In the genomic region with DNA sequence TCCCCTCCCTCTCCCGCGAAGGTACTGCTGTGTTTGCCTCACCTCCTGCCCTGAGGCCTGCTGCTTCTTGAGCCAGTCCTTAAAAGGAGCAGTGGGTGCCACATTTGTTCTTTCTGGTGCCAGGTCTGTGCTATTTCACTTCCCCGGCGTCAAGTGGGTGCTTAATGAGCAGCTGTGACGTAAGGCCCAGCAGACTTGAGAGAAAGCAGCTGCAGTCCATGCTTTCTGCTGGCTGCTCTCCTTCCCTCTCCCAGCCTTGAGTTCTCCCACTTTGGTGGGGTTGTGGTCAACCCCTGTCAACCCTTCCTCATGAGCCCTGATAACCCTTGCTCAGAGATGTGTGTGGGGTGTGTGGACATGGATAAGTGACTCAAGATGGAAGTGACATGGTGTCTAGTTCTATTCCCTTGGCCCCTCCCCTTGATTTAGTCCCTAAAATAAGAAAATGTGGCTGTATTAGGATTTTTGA, we compare ENCODE assay signal across 9 cellular contexts. TPM values are rescaled to one million over a fixed set of nuclear protein-coding genes. Genes with fewer than 3 reads are reported as not detected.
DNase-seq lines count a peak whose midpoint lies in the region; ATAC-seq and TF ChIP-seq lines count a peak whose summit lies in the region.
"Had no signal": no experiment of that assay in that cellular context is flagged by ENCODE, and none has a peak within 500 bp of the region (broad histone marks: within the 10 kb centered on the region; RNA-seq: fewer than 3 reads in every experiment).

No MANE protein-coding gene starts in this region.

- peaks cover 67% of the 10 kb centered on the region for H3K4me1 ChIP-seq in rectal smooth muscle tissue (ENCODE audit: control insufficient read depth, insufficient read depth, low read length)

- no peak overlapping the region for H3K27ac Mint-ChIP-seq in activated naive CD4-positive, alpha-beta T cell treated with anti-CD3 and anti-CD28 coated beads for 36 hours

- peak overlapping the region; percentile 98 for H3K27ac ChIP-seq in rectal smooth muscle tissue (ENCODE audit: low read depth, low read length)

- H3K36me3 ChIP-seq in rectal smooth muscle tissue (ENCODE audit: control insufficient read depth, insufficient read depth, low read length): no peaks in the 10 kb centered on the region

- H3K4me3 ChIP-seq in fibroblast of pulmonary artery (replicated peaks; ENCODE audit: low read depth, low read length) (no peak overlapping the region), rectal smooth muscle tissue (ENCODE audit: low read length) (no peak overlapping the region)

- no peaks in the 10 kb centered on the region for H3K9me3 Mint-ChIP-seq in activated naive CD4-positive, alpha-beta T cell treated with anti-CD3 and anti-CD28 coated beads for 36 hours

- no peak for TF ChIP-seq CTCF in fibroblast of pulmonary artery (IDR thresholded peaks at IDR 0.05; ENCODE audit: low read length, missing control alignments)

- DNase-seq in KBM-7: peak; percentile 45
- peak; percentile 65 for DNase-seq in RPMI7951 (ENCODE audit: low read depth)
- peak; percentile 83 for DNase-seq in fibroblast of pulmonary artery (ENCODE audit: low read depth)
- DNase-seq in activated naive CD4-positive, alpha-beta T cell treated with anti-CD3 and anti-CD28 coated beads for 36 hours: no peak
- DNase-seq in activated gamma-delta T cell treated with Interleukin-2 at 50 U/mL for 16 hours: no peak
- DNase-seq in hepatic stellate cell (ENCODE audit: low spot score): no peak
- DNase-seq: activated naive CD4-positive, alpha-beta T cell treated with Interleukin-2 at 50 U/mL for 16 hours had no signal

- no peak overlapping the region for H3K9ac ChIP-seq in rectal smooth muscle tissue (ENCODE audit: low read length)

- CTCF ChIA-PET in activated naive CD4-positive, alpha-beta T cell treated with anti-CD3 and anti-CD28 coated beads for 36 hours (lab: Charles Lee): interaction anchor here (2.6 to 19.2 kb wide), 2 partner anchors 13 to 15 kb away, joined by 16 to 448 read pairs; a partner anchor contains a TSS

- H3K36me3 Mint-ChIP-seq in activated naive CD4-positive, alpha-beta T cell treated with anti-CD3 and anti-CD28 coated beads for 36 hours (ENCODE audit: low read depth): no peaks in the 10 kb centered on the region

- intact Hi-C loops in activated naive CD4-positive, alpha-beta T cell treated with anti-CD3 and anti-CD28 coated beads for 36 hours (cut with micrococcal nuclease): no loop called here

- no peak for ATAC-seq in HG02852 (IDR thresholded peaks at IDR 0.05; ENCODE audit: unreplicated experiment)

- in situ Hi-C loops in KBM-7 (cut with MboI; ENCODE audit: low pct_unique_long_range_greater_than_20kb, low sequenced_read_pairs): no loop called here

- no peaks in the 10 kb centered on the region for H3K27me3 Mint-ChIP-seq in activated naive CD4-positive, alpha-beta T cell treated with anti-CD3 and anti-CD28 coated beads for 36 hours (ENCODE audit: low read depth)

- no peak overlapping the region for H3K4me3 Mint-ChIP-seq in activated naive CD4-positive, alpha-beta T cell treated with anti-CD3 and anti-CD28 coated beads for 36 hours

- no peaks in the 10 kb centered on the region for H3K27me3 ChIP-seq in rectal smooth muscle tissue (ENCODE audit: control insufficient read depth, insufficient read depth, low read length)

- peaks cover 19% of the 10 kb centered on the region for H3K4me1 Mint-ChIP-seq in activated naive CD4-positive, alpha-beta T cell treated with anti-CD3 and anti-CD28 coated beads for 36 hours (ENCODE audit: low read depth)

RNA-seq across cellular contexts. Expression of a gene that starts 6.9 kb away (rescaled TPM):
- total RNA-seq in RPMI7951 (2014; rRNA removed; shearing (Covaris generic)): 23.0 and 25.6 TPM in 2 replicates
- 1 to 10 TPM; 4.9 to 6.5 TPM for total RNA-seq in activated naive CD4-positive, alpha-beta T cell treated with anti-CD3 and anti-CD28 coated beads for 36 hours

RNA-seq across cellular contexts. Expression of a gene that starts 10.3 kb away (rescaled TPM):
- 8.1 and 8.5 TPM in 2 replicates for total RNA-seq in RPMI7951 (2014; rRNA removed; shearing (Covaris generic))
- 1 to 10 TPM; 1.9 to 2.2 TPM for total RNA-seq in activated naive CD4-positive, alpha-beta T cell treated with anti-CD3 and anti-CD28 coated beads for 36 hours

RNA-seq across cellular contexts. Expression of a gene that starts 20.4 kb away (rescaled TPM):
- not detected in 2 replicates for total RNA-seq in RPMI7951 (2014; rRNA removed; shearing (Covaris generic))
- not detected for total RNA-seq in activated naive CD4-positive, alpha-beta T cell treated with anti-CD3 and anti-CD28 coated beads for 36 hours

RNA-seq across cellular contexts. Expression of a gene that starts 22.7 kb away (rescaled TPM):
- 1.4 and 1.6 TPM in 2 replicates for total RNA-seq in RPMI7951 (2014; rRNA removed; shearing (Covaris generic))
- total RNA-seq in activated naive CD4-positive, alpha-beta T cell treated with anti-CD3 and anti-CD28 coated beads for 36 hours: 10 to 100 TPM; 55.0 to 56.7 TPM

RNA-seq across cellular contexts. Expression of a gene that starts 27.6 kb away (rescaled TPM):
- 0.24 and 0.59 TPM in 2 replicates for total RNA-seq in RPMI7951 (2014; rRNA removed; shearing (Covaris generic))
- total RNA-seq in activated naive CD4-positive, alpha-beta T cell treated with anti-CD3 and anti-CD28 coated beads for 36 hours: under 1 TPM in 1 of 2 experiments, not detected in 1; 0.02 TPM

Comparison
In these comparisons a context has a peak if more than half of its experiments do, and no peak if none do; other contexts are left out.
1. DNase-seq: peak in KBM-7 (single experiment), RPMI7951 (single experiment) and fibroblast of pulmonary artery (single experiment); none in activated naive CD4-positive, alpha-beta T cell treated with anti-CD3 and anti-CD28 coated beads for 36 hours (single experiment), activated gamma-delta T cell treated with Interleukin-2 at 50 U/mL for 16 hours (single experiment) and hepatic stellate cell (single experiment).